In the genomic region with DNA sequence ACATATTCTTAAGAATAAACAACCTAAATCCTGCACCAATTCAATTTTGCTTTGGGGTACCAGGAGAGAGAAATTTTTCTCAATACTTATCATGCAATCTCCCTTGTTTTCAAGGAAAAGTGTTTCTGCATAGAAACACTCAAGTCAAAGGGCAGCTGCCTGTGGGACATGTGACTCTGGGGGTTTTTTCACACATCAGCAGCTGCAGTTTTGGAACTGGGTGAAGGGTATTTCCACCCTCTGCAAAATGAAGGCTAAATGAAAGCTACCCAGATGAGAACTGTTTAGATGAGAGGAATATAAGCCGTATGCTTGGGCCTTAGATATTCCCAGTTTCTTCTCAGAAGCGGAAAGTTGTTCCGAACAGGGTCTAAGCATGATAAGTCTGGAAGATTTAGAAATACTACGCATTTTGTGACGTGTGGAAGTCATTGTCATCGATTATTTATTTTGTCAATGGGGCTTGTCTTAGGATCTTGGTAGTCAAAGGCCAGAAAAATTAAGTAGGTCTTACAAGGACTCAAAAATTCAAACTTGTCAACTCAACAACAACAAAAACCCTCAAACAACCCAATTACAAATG, we compare ENCODE assay signal across 10 cellular contexts.
A peak's percentile ranks its signal among the peaks of the same experiment; 100 is the strongest.
DNase-seq lines count a peak whose midpoint lies in the region; ATAC-seq and TF ChIP-seq lines count a peak whose summit lies in the region.
"Had no signal": no experiment of that assay in that cellular context is flagged by ENCODE, and none has a peak within 500 bp of the region (broad histone marks: within the 10 kb centered on the region; RNA-seq: fewer than 3 reads in every experiment).

No MANE protein-coding gene starts in this region.

- DNase-seq in choroid plexus epithelial cell (ENCODE audit: low read depth) (peak; percentile 64), NCI-H226 (no peak), NCI-H1930 (lab: John Stamatoyannopoulos, UW) (no peak), NCI-H748 treated with DMSO at 0.1 percent for 48 hours (lab: John Stamatoyannopoulos, UW) (no peak), NCI-H1436 (lab: John Stamatoyannopoulos, UW) (no peak)
- DNase-seq: activated CD8-positive, alpha-beta memory T cell treated with anti-CD3 and anti-CD28 coated beads, Interleukin-2, amount 10 ng/mL, durations not matched to agents 7 days and 5 days; T-helper 1 cell had no signal

- no peak overlapping the region for H3K4me3 ChIP-seq in choroid plexus epithelial cell (ENCODE audit: low read depth, low read length)

- TF ChIP-seq CTCF in choroid plexus epithelial cell (conservative IDR thresholded peaks at IDR 0.05; ENCODE audit: low read depth, low read length): no peak

- ATAC-seq in GM18511 (IDR thresholded peaks at IDR 0.05; ENCODE audit: unreplicated experiment) (peak; percentile 87), GM21423 (IDR thresholded peaks at IDR 0.05; ENCODE audit: unreplicated experiment) (peak; percentile 62), HG03064 (IDR thresholded peaks at IDR 0.05; ENCODE audit: low read depth, unreplicated experiment) (peak; percentile 70)
- ATAC-seq: activated CD8-positive, alpha-beta memory T cell treated with anti-CD3 and anti-CD28 coated beads, Interleukin-2, amount 10 ng/mL, durations not matched to agents 7 days and 5 days had no signal
